In genomic region chr7:148261996-148262688, GRCh38 we compare ENCODE assay signal across 1 cellular context.
A peak's percentile ranks its signal among the peaks of the same experiment; 100 is the strongest.
TF ChIP-seq lines count a peak whose summit lies in the region.

No MANE protein-coding gene starts in this region.

TF ChIP-seq in IMR-90, 13 proteins besides CTCF, POLR2A, EP300 and RAD21 (continued from another document):
- TF ChIP-seq USF2 (IDR thresholded peaks at IDR 0.05; ENCODE audit: low read depth, low read length) (no peak), CEBPB (IDR thresholded peaks at IDR 0.05; ENCODE audit: low read depth, low read length) (no peak), MAFK (IDR thresholded peaks at IDR 0.05; ENCODE audit: low read depth, low read length) (peak; percentile 83)
